Comparison of ENCODE assay signal across 9 cellular contexts in the genomic region with DNA sequence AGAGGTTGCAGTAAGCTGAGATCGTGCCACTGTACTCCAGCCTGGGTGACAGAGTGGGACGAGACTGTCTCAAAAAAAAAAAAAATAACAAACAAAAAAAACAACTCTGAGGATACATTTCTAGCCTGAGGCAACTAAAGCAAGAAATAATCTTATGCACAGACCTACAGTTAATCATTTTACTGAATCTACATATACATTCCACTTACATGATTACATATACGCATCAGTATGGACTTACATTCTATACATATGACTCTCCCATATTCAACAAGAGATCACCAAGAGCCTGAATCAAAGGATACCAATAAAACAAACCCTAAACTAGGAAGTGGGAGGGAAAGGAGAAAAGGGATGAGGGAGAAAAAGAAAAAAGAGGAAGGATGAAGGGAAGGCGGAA. TPM values are rescaled to one million over a fixed set of nuclear protein-coding genes. Genes with fewer than 3 reads are reported as not detected.
DNase-seq lines count a peak whose midpoint lies in the region; ATAC-seq, FAIRE-seq and TF ChIP-seq lines count a peak whose summit lies in the region.
"Had no signal": no experiment of that assay in that cellular context is flagged by ENCODE, and none has a peak within 500 bp of the region (broad histone marks: within the 10 kb centered on the region; RNA-seq: fewer than 3 reads in every experiment).

No MANE protein-coding gene starts in this region.

- H3K9ac ChIP-seq in keratinocyte (ENCODE audit: control insufficient read depth, extremely low read depth, insufficient read depth, low read length), result no peak overlapping the region

- H3K4me1 ChIP-seq in A549 (peaks cover 16% of the 10 kb centered on the region; the same call in 1 of the 3 replicates), keratinocyte (ENCODE audit: control insufficient read depth, extremely low read depth, insufficient read depth, low read length) (peaks cover 17% of the 10 kb centered on the region), vagina (peaks cover 20% of the 10 kb centered on the region)

- no peak for ATAC-seq in A549
- no peak for ATAC-seq in activated naive CD4-positive, alpha-beta T cell treated with anti-CD3 and anti-CD28 coated beads, Interleukin-2, amount 50 U/mL, for 72 hours

- CTCF ChIA-PET in A549 (lab: Yijun Ruan, JAX), result no interaction called here

- no peak for FAIRE-seq in A549 (lab: Jason Lieb, UNC)
- FAIRE-seq in keratinocyte (lab: Jason Lieb, UNC), result no peak
- FAIRE-seq: HTR-8/SVneo had no signal

- no peaks in the 10 kb centered on the region for H4K20me1 ChIP-seq in keratinocyte (ENCODE audit: control insufficient read depth, extremely low read depth, insufficient read depth, low read length)

- H3K9me3 ChIP-seq in A549, result no peaks in the 10 kb centered on the region
- H3K9me3 ChIP-seq in keratinocyte (ENCODE audit: control insufficient read depth, low read depth, low read length), result no peaks in the 10 kb centered on the region
- no peaks in the 10 kb centered on the region for H3K9me3 ChIP-seq in vagina

- POLR2A ChIA-PET in A549 (lab: Yijun Ruan, JAX), result interaction anchor here (1.6 to 1.7 kb wide), 2 partner anchors 50 to 143 kb away, joined by 7 to 8 read pairs; a partner anchor contains a TSS

- H3K9me3 Mint-ChIP-seq in activated naive CD4-positive, alpha-beta T cell treated with anti-CD3 and anti-CD28 coated beads, Interleukin-2, amount 50 U/mL, for 72 hours, result no peaks in the 10 kb centered on the region

- H3K27ac Mint-ChIP-seq in activated naive CD4-positive, alpha-beta T cell treated with anti-CD3 and anti-CD28 coated beads, Interleukin-2, amount 50 U/mL, for 72 hours, result peak overlapping the region; percentile 19 to 94

- no peak for TF ChIP-seq CTCF in A549 (IDR thresholded peaks at IDR 0.05)
- no peak for TF ChIP-seq CTCF in keratinocyte (optimal IDR thresholded peaks at IDR 0.05 in 1 of 3, IDR thresholded peaks at IDR 0.05 in 1 of 3, conservative IDR thresholded peaks at IDR 0.05 in 1 of 3; ENCODE audit: extremely low read depth in 1 of 3, insufficient read depth in 2 of 3, low read length in 3 of 3)
- no peak for TF ChIP-seq CTCF in vagina (IDR thresholded peaks at IDR 0.05)

- H3K27ac ChIP-seq in A549 (peak overlapping the region in 1 of 2 experiments; percentile 93; a peak in 2 of 6 replicates), keratinocyte (ENCODE audit: control insufficient read depth, insufficient read depth, low read length) (peak overlapping the region; percentile 92), vagina (no peak overlapping the region)

- peaks cover 35 to 54% of the 10 kb centered on the region in 2 donors for H3K36me3 Mint-ChIP-seq in activated naive CD4-positive, alpha-beta T cell treated with anti-CD3 and anti-CD28 coated beads, Interleukin-2, amount 50 U/mL, for 72 hours

- H3K79me2 ChIP-seq in keratinocyte (ENCODE audit: control insufficient read depth, insufficient read depth, low read length), result peaks cover 43% of the 10 kb centered on the region

- TF ChIP-seq EP300 in A549 (IDR thresholded peaks at IDR 0.05), result no peak

- 87% methylated on average over 4 of the region's 4 CpGs for WGBS in A549 (ENCODE audit: missing lambda C conversion rate)

- TF ChIP-seq RAD21 in A549 (conservative IDR thresholded peaks at IDR 0.05 in 1 of 2, IDR thresholded peaks at IDR 0.05 in 1 of 2), result no peak

- no peaks in the 10 kb centered on the region for H3K27me3 ChIP-seq in keratinocyte (ENCODE audit: control insufficient read depth, extremely low read depth, insufficient read depth, low read length)
- no peaks in the 10 kb centered on the region for H3K27me3 ChIP-seq in vagina

- dilution Hi-C loops in keratinocyte (cut with MboI; ENCODE audit: extremely low pct_ligation_motif_present, low sequenced_read_pairs), result no loop called here

- no peak overlapping the region for H2AFZ ChIP-seq in keratinocyte (ENCODE audit: control insufficient read depth, low read length)

- peak overlapping the region; percentile 65 for H3K4me3 ChIP-seq in A549
- H3K4me3 ChIP-seq in keratinocyte (ENCODE audit: control insufficient read depth in 2 of 3, extremely low read depth in 1 of 3, insufficient read depth in 2 of 3, low read depth in 1 of 3, low read length in 3 of 3), result peak overlapping the region; percentile 77 to 98 (median 87)
- peak overlapping the region in 1 of 2 donors; percentile 89 for H3K4me3 ChIP-seq in vagina

- peak overlapping the region; percentile 78 for H3K4me2 ChIP-seq in A549
- peak overlapping the region; percentile 79 for H3K4me2 ChIP-seq in keratinocyte (ENCODE audit: control insufficient read depth, extremely low read depth, insufficient read depth, low read depth, low read length)

- no peaks in the 10 kb centered on the region for H3K9me1 ChIP-seq in keratinocyte (ENCODE audit: control insufficient read depth, extremely low read depth, insufficient read depth, low read length)

- DNase-seq in A549 (ENCODE audit: low read depth in 1 of 2, low spot score in 1 of 2) (no peak), HCEC 1CT (peak; percentile 5), keratinocyte (ENCODE audit: low read depth, low spot score) (no peak), activated gamma-delta T cell (lab: John Stamatoyannopoulos, UW) (no peak), kidney tubule cell (ENCODE audit: low spot score) (no peak), NCI-H82 (lab: John Stamatoyannopoulos, UW) (no peak), vagina (ENCODE audit: extremely low spot score in 2 of 2) (no peak)
- DNase-seq in activated naive CD4-positive, alpha-beta T cell treated with anti-CD3 and anti-CD28 coated beads, Interleukin-2, amount 50 U/mL, for 72 hours (ENCODE audit: low spot score in 2 of 2), result no peak

- H3K36me3 ChIP-seq in keratinocyte (ENCODE audit: control insufficient read depth in 2 of 2, extremely low read depth in 1 of 2, insufficient read depth in 2 of 2, low read length in 2 of 2), result no peaks in the 10 kb centered on the region
- H3K36me3 ChIP-seq in vagina, result no peaks in the 10 kb centered on the region

- intact Hi-C loops in vagina (cut with DNase I), result no loop called here

- TF ChIP-seq POLR2A in A549 (IDR thresholded peaks at IDR 0.05; ENCODE audit: low read length), result no peak
- TF ChIP-seq POLR2A in vagina (IDR thresholded peaks at IDR 0.05), result no peak

RNA-seq across cellular contexts. Expression of a gene that starts 1.1 kb away (rescaled TPM):
- polyA plus RNA-seq in A549 (2011; rRNA removed) (141 and 159 TPM in 2 replicates), A549 (2017; fragmentation: RNase III; extraction: RNeasy Plus Mini Kit Qiagen cat#74134 plus additional on column Dnase treatment) (59.0 to 60.8 TPM (median 60.2 TPM) in 3 replicates), keratinocyte (47.7 to 71.8 TPM (median 48.4 TPM) in 3 replicates)
- polyA plus RNA-seq in A549 (2012; cell fraction: cytosol; rRNA removed), result 38.2 and 41.6 TPM in 2 replicates
- polyA plus RNA-seq in A549 (2012; cell fraction: nucleus; rRNA removed), result 34.9 and 57.0 TPM in 2 replicates
- polyA minus RNA-seq in A549 (2011; rRNA and poly(A)+ RNA removed), result 59.5 and 62.4 TPM in 2 replicates
- total RNA-seq in activated naive CD4-positive, alpha-beta T cell treated with anti-CD3 and anti-CD28 coated beads, Interleukin-2, amount 50 U/mL, for 72 hours, result 10 to 100 TPM; 42.9 to 72.1 TPM
- 4.6 TPM for polyA plus RNA-seq in keratinocyte (2011; ENCODE audit: low read depth)
- polyA plus RNA-seq in keratinocyte (2011; cell fraction: cytosol; rRNA removed), result 28.4 and 53.5 TPM in 2 replicates
- 62.4 and 87.9 TPM in 2 replicates for polyA plus RNA-seq in keratinocyte (2011; cell fraction: nucleus; rRNA removed)
- polyA plus RNA-seq in keratinocyte (2012; ENCODE audit: low replicate concordance), result 21.3 and 30.8 TPM in 2 replicates
- polyA minus RNA-seq in keratinocyte, result 20.3 to 78.6 TPM (median 48.3 TPM) in 3 replicates
- 47.4 TPM for polyA minus RNA-seq in keratinocyte (2011; cell fraction: cytosol; rRNA and poly(A)+ RNA removed)
- 43.5 and 62.9 TPM in 2 replicates for polyA minus RNA-seq in keratinocyte (2011; cell fraction: nucleus; rRNA and poly(A)+ RNA removed)
- 20.9 TPM for total RNA-seq in vagina

RNA-seq across cellular contexts. Expression of a gene that starts 50.1 kb away (rescaled TPM):
- polyA plus RNA-seq in A549 (2011; rRNA removed) (7.2 and 8.2 TPM in 2 replicates), A549 (2017; fragmentation: RNase III; extraction: RNeasy Plus Mini Kit Qiagen cat#74134 plus additional on column Dnase treatment) (5.9 to 6.4 TPM (median 5.9 TPM) in 3 replicates), keratinocyte (10.4 to 14.9 TPM (median 13.1 TPM) in 3 replicates)
- 5.4 and 6.8 TPM in 2 replicates for polyA plus RNA-seq in A549 (2012; cell fraction: cytosol; rRNA removed)
- polyA plus RNA-seq in A549 (2012; cell fraction: nucleus; rRNA removed), result 5.7 and 7.6 TPM in 2 replicates
- polyA minus RNA-seq in A549 (2011; rRNA and poly(A)+ RNA removed), result 21.2 and 23.7 TPM in 2 replicates
- 10 to 100 TPM in 1 of 2 donors, 1 to 10 TPM in 1; 6.6 to 12.2 TPM for total RNA-seq in activated naive CD4-positive, alpha-beta T cell treated with anti-CD3 and anti-CD28 coated beads, Interleukin-2, amount 50 U/mL, for 72 hours
- polyA plus RNA-seq in keratinocyte (2011; ENCODE audit: low read depth), result 2.1 TPM
- polyA plus RNA-seq in keratinocyte (2011; cell fraction: cytosol; rRNA removed), result 12.8 and 14.5 TPM in 2 replicates
- 12.7 and 17.8 TPM in 2 replicates for polyA plus RNA-seq in keratinocyte (2011; cell fraction: nucleus; rRNA removed)
- polyA plus RNA-seq in keratinocyte (2012; ENCODE audit: low replicate concordance), result 6.6 and 8.7 TPM in 2 replicates
- 21.1 to 32.3 TPM (median 23.8 TPM) in 3 replicates for polyA minus RNA-seq in keratinocyte
- polyA minus RNA-seq in keratinocyte (2011; cell fraction: cytosol; rRNA and poly(A)+ RNA removed), result 16.5 TPM
- polyA minus RNA-seq in keratinocyte (2011; cell fraction: nucleus; rRNA and poly(A)+ RNA removed), result 9.0 and 13.9 TPM in 2 replicates
- 8.6 TPM for total RNA-seq in vagina

RNA-seq across cellular contexts. Expression of a gene that starts 50.4 kb away (rescaled TPM):
- 3.8 and 4.4 TPM in 2 replicates for polyA plus RNA-seq in A549 (2011; rRNA removed)
- polyA plus RNA-seq in A549 (2012; cell fraction: cytosol; rRNA removed), result 4.4 and 5.6 TPM in 2 replicates
- 16.2 and 17.9 TPM in 2 replicates for polyA plus RNA-seq in A549 (2012; cell fraction: nucleus; rRNA removed)
- polyA plus RNA-seq in A549 (2017; fragmentation: RNase III; extraction: RNeasy Plus Mini Kit Qiagen cat#74134 plus additional on column Dnase treatment), result 5.5 to 6.4 TPM (median 5.8 TPM) in 3 replicates
- 5.1 and 6.7 TPM in 2 replicates for polyA minus RNA-seq in A549 (2011; rRNA and poly(A)+ RNA removed)
- 10 to 100 TPM; 16.3 to 21.8 TPM for total RNA-seq in activated naive CD4-positive, alpha-beta T cell treated with anti-CD3 and anti-CD28 coated beads, Interleukin-2, amount 50 U/mL, for 72 hours
- 4.8 to 8.4 TPM (median 5.0 TPM) in 3 replicates for polyA plus RNA-seq in keratinocyte
- 1.3 TPM for polyA plus RNA-seq in keratinocyte (2011; ENCODE audit: low read depth)
- 2.6 and 3.6 TPM in 2 replicates for polyA plus RNA-seq in keratinocyte (2011; cell fraction: cytosol; rRNA removed)
- polyA plus RNA-seq in keratinocyte (2011; cell fraction: nucleus; rRNA removed), result 23.8 and 25.5 TPM in 2 replicates
- polyA plus RNA-seq in keratinocyte (2012; ENCODE audit: low replicate concordance), result 1.9 and 5.4 TPM in 2 replicates
- polyA minus RNA-seq in keratinocyte, result 6.5 to 8.9 TPM (median 8.4 TPM) in 3 replicates
- 5.2 TPM for polyA minus RNA-seq in keratinocyte (2011; cell fraction: cytosol; rRNA and poly(A)+ RNA removed)
- 13.4 and 13.5 TPM in 2 replicates for polyA minus RNA-seq in keratinocyte (2011; cell fraction: nucleus; rRNA and poly(A)+ RNA removed)
- total RNA-seq in vagina, result 11.8 TPM

RNA-seq across cellular contexts. Expression of a gene that starts 58.6 kb away (rescaled TPM):
- polyA plus RNA-seq in A549 (2011; rRNA removed), result 138 and 148 TPM in 2 replicates
- 270 and 298 TPM in 2 replicates for polyA plus RNA-seq in A549 (2012; cell fraction: cytosol; rRNA removed)
- polyA plus RNA-seq in A549 (2012; cell fraction: nucleus; rRNA removed), result 179 and 187 TPM in 2 replicates
- polyA plus RNA-seq in A549 (2017; fragmentation: RNase III; extraction: RNeasy Plus Mini Kit Qiagen cat#74134 plus additional on column Dnase treatment), result 241 to 277 TPM (median 248 TPM) in 3 replicates
- 27.2 and 43.9 TPM in 2 replicates for polyA minus RNA-seq in A549 (2011; rRNA and poly(A)+ RNA removed)
- total RNA-seq in activated naive CD4-positive, alpha-beta T cell treated with anti-CD3 and anti-CD28 coated beads, Interleukin-2, amount 50 U/mL, for 72 hours, result 100 to 1,000 TPM in 1 of 2 donors, 10 to 100 TPM in 1; 64.6 to 178 TPM
- polyA plus RNA-seq in keratinocyte, result 132 to 150 TPM (median 150 TPM) in 3 replicates
- polyA plus RNA-seq in keratinocyte (2011; ENCODE audit: low read depth), result 76.5 TPM
- 65.1 and 160 TPM in 2 replicates for polyA plus RNA-seq in keratinocyte (2011; cell fraction: cytosol; rRNA removed)
- 49.4 and 54.7 TPM in 2 replicates for polyA plus RNA-seq in keratinocyte (2011; cell fraction: nucleus; rRNA removed)
- 205 and 379 TPM in 2 replicates for polyA plus RNA-seq in keratinocyte (2012; ENCODE audit: low replicate concordance)
- polyA minus RNA-seq in keratinocyte, result 22.9 to 58.9 TPM (median 39.1 TPM) in 3 replicates
- polyA minus RNA-seq in keratinocyte (2011; cell fraction: cytosol; rRNA and poly(A)+ RNA removed), result 133 TPM
- polyA minus RNA-seq in keratinocyte (2011; cell fraction: nucleus; rRNA and poly(A)+ RNA removed), result 28.2 and 34.4 TPM in 2 replicates
- total RNA-seq in vagina, result 106 TPM
